In genomic region chr17:17125136-17126084, GRCh38 we compare ENCODE assay signal across 12 cellular contexts.
DNase-seq lines count a peak whose midpoint lies in the region; ATAC-seq and TF ChIP-seq lines count a peak whose summit lies in the region.
"Had no signal": no experiment of that assay in that cellular context is flagged by ENCODE, and none has a peak within 500 bp of the region (broad histone marks: within the 10 kb centered on the region; RNA-seq: fewer than 3 reads in every experiment).

No MANE protein-coding gene starts in this region.

- peak overlapping the region; percentile 20 to 44 for H3K4me3 ChIP-seq in CD4-positive, alpha-beta memory T cell (ENCODE audit: low read length in 2 of 2)

- intact Hi-C loops in CD4-positive, alpha-beta memory T cell (cut with micrococcal nuclease), result no loop called here
- intact Hi-C loops in sciatic nerve (cut with DNase I), result no loop called here

- no peak for TF ChIP-seq CTCF in mesothelial cell of epicardium (IDR thresholded peaks at IDR 0.05; ENCODE audit: unreplicated experiment)

- H3K4me1 Mint-ChIP-seq in CD4-positive, alpha-beta memory T cell, result peaks cover 53 to 88% (median 75%) of the 10 kb centered on the region in 4 donors
- H3K4me1 Mint-ChIP-seq in activated naive CD8-positive, alpha-beta T cell treated with anti-CD3 and anti-CD28 coated beads, Interleukin-2, amount 10 ng/mL, durations not matched to agents 7 days and 5 days, result peaks cover 48% of the 10 kb centered on the region
- peaks cover 1% of the 10 kb centered on the region for H3K4me1 Mint-ChIP-seq in mesothelial cell of epicardium

- H3K27me3 ChIP-seq in CD4-positive, alpha-beta memory T cell (ENCODE audit: insufficient read depth, low read length), result no peaks in the 10 kb centered on the region

- peaks cover 88% of the 10 kb centered on the region for H3K4me1 ChIP-seq in CD4-positive, alpha-beta memory T cell (ENCODE audit: insufficient read depth, low read length)

- H3K9me3 Mint-ChIP-seq in CD4-positive, alpha-beta memory T cell, result no peaks in the 10 kb centered on the region
- no peaks in the 10 kb centered on the region for H3K9me3 Mint-ChIP-seq in activated naive CD8-positive, alpha-beta T cell treated with anti-CD3 and anti-CD28 coated beads, Interleukin-2, amount 10 ng/mL, durations not matched to agents 7 days and 5 days
- no peaks in the 10 kb centered on the region for H3K9me3 Mint-ChIP-seq in mesothelial cell of epicardium
- H3K9me3 Mint-ChIP-seq: activated B cell treated with CpG ODN at 0.5 μM for 24 hours had no signal

- peak overlapping the region; percentile 88 to 97 (median 93) for H3K27ac Mint-ChIP-seq in CD4-positive, alpha-beta memory T cell
- peak overlapping the region; percentile 89 for H3K27ac Mint-ChIP-seq in activated naive CD8-positive, alpha-beta T cell treated with anti-CD3 and anti-CD28 coated beads, Interleukin-2, amount 10 ng/mL, durations not matched to agents 7 days and 5 days
- peak overlapping the region; percentile 61 for H3K27ac Mint-ChIP-seq in mesothelial cell of epicardium
- H3K27ac Mint-ChIP-seq: activated B cell treated with CpG ODN at 0.5 μM for 24 hours had no signal

- peak; percentile 71 for ATAC-seq in activated naive CD8-positive, alpha-beta T cell treated with anti-CD3 and anti-CD28 coated beads, Interleukin-2, amount 10 ng/mL, durations not matched to agents 7 days and 5 days (ENCODE audit: low read depth)
- ATAC-seq in GM18502 (IDR thresholded peaks at IDR 0.05; ENCODE audit: poor library complexity, unreplicated experiment) (no peak), sciatic nerve (no peak)

- H3K4me3 Mint-ChIP-seq in CD4-positive, alpha-beta memory T cell, result peak overlapping the region; percentile 74 to 89 (median 82)
- H3K4me3 Mint-ChIP-seq in activated naive CD8-positive, alpha-beta T cell treated with anti-CD3 and anti-CD28 coated beads, Interleukin-2, amount 10 ng/mL, durations not matched to agents 7 days and 5 days, result peak overlapping the region; percentile 72
- H3K4me3 Mint-ChIP-seq in mesothelial cell of epicardium, result no peak overlapping the region
- H3K4me3 Mint-ChIP-seq: activated B cell treated with CpG ODN at 0.5 μM for 24 hours had no signal

- H3K36me3 ChIP-seq in CD4-positive, alpha-beta memory T cell (ENCODE audit: insufficient read depth, low read length), result peaks cover 13% of the 10 kb centered on the region

- peaks cover 11 to 13% of the 10 kb centered on the region in 2 donors for H3K36me3 Mint-ChIP-seq in CD4-positive, alpha-beta memory T cell
- peaks cover 1% of the 10 kb centered on the region for H3K36me3 Mint-ChIP-seq in activated naive CD8-positive, alpha-beta T cell treated with anti-CD3 and anti-CD28 coated beads, Interleukin-2, amount 10 ng/mL, durations not matched to agents 7 days and 5 days
- H3K36me3 Mint-ChIP-seq in mesothelial cell of epicardium, result peaks cover 5% of the 10 kb centered on the region

- H3K27me3 Mint-ChIP-seq in CD4-positive, alpha-beta memory T cell, result no peaks in the 10 kb centered on the region
- no peaks in the 10 kb centered on the region for H3K27me3 Mint-ChIP-seq in activated naive CD8-positive, alpha-beta T cell treated with anti-CD3 and anti-CD28 coated beads, Interleukin-2, amount 10 ng/mL, durations not matched to agents 7 days and 5 days
- no peaks in the 10 kb centered on the region for H3K27me3 Mint-ChIP-seq in mesothelial cell of epicardium (ENCODE audit: low read depth)
- H3K27me3 Mint-ChIP-seq: activated B cell treated with CpG ODN at 0.5 μM for 24 hours had no signal

- DNase-seq in CD4-positive, alpha-beta memory T cell, result peak; percentile 50 to 75 (median 66)
- DNase-seq in MV-4-11 (lab: John Stamatoyannopoulos, UW) (peak; percentile 46), mesothelial cell of epicardium (ENCODE audit: low spot score in 2 of 2, unreplicated experiment in 2 of 2) (no peak), sciatic nerve (ENCODE audit: low spot score) (no peak), GM19238 (ENCODE audit: insufficient read length, low spot score) (no peak), hypothalamus (lab: John Stamatoyannopoulos, UW) (no peak)
- DNase-seq in activated naive CD8-positive, alpha-beta T cell treated with anti-CD3 and anti-CD28 coated beads, Interleukin-2, amount 10 ng/mL, durations not matched to agents 7 days and 5 days, result peak; percentile 54
- DNase-seq: activated B cell treated with CpG ODN at 0.5 μM for 24 hours; effector CD4-positive, alpha-beta T cell; NCI-H2029 treated with DMSO at 0.1 percent for 48 hours; stimulated activated CD4-positive, alpha-beta T cell treated with anti-CD3 and anti-CD28 coated beads, Interleukin-12 subunit alpha, Interleukin-12 subunit beta, amount 100 ng/mL, for 4 hours had no signal

- H3K27ac ChIP-seq in CD4-positive, alpha-beta memory T cell (ENCODE audit: low read depth, low read length), result peak overlapping the region; percentile 53

- no peaks in the 10 kb centered on the region for H3K9me3 ChIP-seq in CD4-positive, alpha-beta memory T cell (ENCODE audit: control insufficient read depth in 1 of 2, low read length in 2 of 2)

- CTCF ChIA-PET in CD4-positive, alpha-beta memory T cell (lab: Charles Lee; ENCODE audit: partially characterized antibody), result interaction anchor here (0.8 to 2.0 kb wide), 7 partner anchors 10 to 84 kb away, joined by 3 to 11 read pairs (median 4); no protein-coding TSS in a partner anchor

- POLR2A ChIA-PET in CD4-positive, alpha-beta memory T cell (lab: Charles Lee; ENCODE audit: partially characterized antibody), result interaction anchor here (0.6 to 1.8 kb wide), 15 partner anchors 11 to 156 kb away, joined by 3 to 13 read pairs (median 3); partner anchors contain the start of genes COPS3, FLCN and PLD6
- POLR2A ChIA-PET in activated naive CD8-positive, alpha-beta T cell treated with anti-CD3 and anti-CD28 coated beads, Interleukin-2, amount 10 ng/mL, durations not matched to agents 7 days and 5 days (lab: Charles Lee), result interaction anchor here (1.3 to 1.6 kb wide), 2 partner anchors 57 to 112 kb away, joined by 4 read pairs; partner anchors contain the start of gene FLCN

Comparison
In these comparisons a context has a peak if more than half of its experiments do, and no peak if none do; other contexts are left out.
1. DNase-seq: peak in CD4-positive, alpha-beta memory T cell (5 of 5), MV-4-11 (single experiment) and activated naive CD8-positive, alpha-beta T cell treated with anti-CD3 and anti-CD28 coated beads, Interleukin-2, amount 10 ng/mL, durations not matched to agents 7 days and 5 days (single experiment); none in mesothelial cell of epicardium (0 of 2), sciatic nerve (single experiment), GM19238 (single experiment) and hypothalamus (0 of 51).
2. Peak in every context shown above with its lines, with median percentiles within 50 percentile points of each other: H3K27ac Mint-ChIP-seq.